ENCODE assay signal across 23 cellular contexts in genomic region chr1:100628631-100629081, GRCh38.
DNase-seq lines count a peak whose midpoint lies in the region; ATAC-seq and TF ChIP-seq lines count a peak whose summit lies in the region.
"Had no signal": no experiment of that assay in that cellular context is flagged by ENCODE, and none has a peak within 500 bp of the region (broad histone marks: within the 10 kb centered on the region; RNA-seq: fewer than 3 reads in every experiment).

No MANE protein-coding gene starts in this region.

- no peak for TF ChIP-seq CTCF in brain microvascular endothelial cell (IDR thresholded peaks at IDR 0.05; ENCODE audit: low read depth, low read length, missing control alignments)
- no peak for TF ChIP-seq CTCF in parathyroid adenoma (IDR thresholded peaks at IDR 0.05)
- no peak for TF ChIP-seq CTCF in upper lobe of right lung (IDR thresholded peaks at IDR 0.05)

- H3K9me3 ChIP-seq in parathyroid adenoma (ENCODE audit: control insufficient read depth, low read length) (no peaks in the 10 kb centered on the region), upper lobe of right lung (no peaks in the 10 kb centered on the region)
- H3K9me3 ChIP-seq: vagina had no signal

- in situ Hi-C loops in brain microvascular endothelial cell (cut with HindIII; ENCODE audit: low pct_ligation_motif_present, low sequenced_read_pairs), result loop anchor here (10.0 kb wide), 1 partner anchor 236 kb away; no protein-coding TSS in a partner anchor

- H3K4me1 ChIP-seq in ACC112 (ENCODE audit: control insufficient read depth, insufficient read depth, low read length, unreplicated experiment), result peaks cover 65% of the 10 kb centered on the region
- H3K4me1 ChIP-seq in parathyroid adenoma, result peaks cover 4% of the 10 kb centered on the region
- peaks cover 11% of the 10 kb centered on the region for H3K4me1 ChIP-seq in upper lobe of right lung
- H3K4me1 ChIP-seq: vagina had no signal

- H3K27ac ChIP-seq in ACC112 (ENCODE audit: low read depth, low read length) (peak overlapping the region; percentile 96), brain microvascular endothelial cell (peak overlapping the region; percentile 82), parathyroid adenoma (peak overlapping the region; percentile 54), upper lobe of right lung (no peak overlapping the region)
- H3K27ac ChIP-seq: vagina had no signal

- H3K79me2 ChIP-seq in ACC112 (ENCODE audit: control insufficient read depth, insufficient read depth, low read length, unreplicated experiment) (no peaks in the 10 kb centered on the region), parathyroid adenoma (no peaks in the 10 kb centered on the region)

- DNase-seq in KG1 (lab: John Stamatoyannopoulos, UW) (peak; percentile 52), brain microvascular endothelial cell (no peak), COLO829 (ENCODE audit: low spot score) (no peak), upper lobe of right lung (no peak), NCI-H510A (lab: John Stamatoyannopoulos, UW) (no peak), H4 (ENCODE audit: low spot score) (no peak)
- DNase-seq: activated CD4-positive, alpha-beta memory T cell treated with anti-CD3 and anti-CD28 coated beads for 36 hours; activated gamma-delta T cell treated with Interleukin-2 at 50 U/mL for 16 hours; activated T-cell treated with anti-CD3 and anti-CD28 coated beads for 4 hours; CD4-positive, alpha-beta T cell; DMS79; effector CD4-positive, alpha-beta T cell; NCI-H1436; NCI-H526; occipital lobe; SIG-M5; T-helper 17 cell had no signal

- intact Hi-C loops in upper lobe of right lung (cut with DNase I), result no loop called here

- ATAC-seq in upper lobe of right lung, result no peak
- ATAC-seq: sciatic nerve, T-helper 17 cell, WTC11 had no signal

- H3K27me3 ChIP-seq in ACC112 (ENCODE audit: insufficient read depth, low read length), result no peaks in the 10 kb centered on the region
- H3K27me3 ChIP-seq in brain microvascular endothelial cell (replicated peaks), result no peaks in the 10 kb centered on the region
- no peaks in the 10 kb centered on the region for H3K27me3 ChIP-seq in parathyroid adenoma (ENCODE audit: control insufficient read depth, insufficient read depth, low read length)
- no peaks in the 10 kb centered on the region for H3K27me3 ChIP-seq in upper lobe of right lung
- H3K27me3 ChIP-seq: vagina had no signal

- no peaks in the 10 kb centered on the region for H3K36me3 ChIP-seq in ACC112 (ENCODE audit: insufficient read depth, low read length)
- H3K36me3 ChIP-seq in brain microvascular endothelial cell (replicated peaks), result no peaks in the 10 kb centered on the region
- no peaks in the 10 kb centered on the region for H3K36me3 ChIP-seq in parathyroid adenoma (ENCODE audit: control insufficient read depth, insufficient read depth, low read length)
- H3K36me3 ChIP-seq in upper lobe of right lung, result no peaks in the 10 kb centered on the region
- H3K36me3 ChIP-seq: vagina had no signal

- H3K4me3 ChIP-seq in ACC112 (ENCODE audit: low read depth, low read length) (0 out of 2 replicates have a peak overlapping the region, but pooled peaks have one; percentile 12), brain microvascular endothelial cell (ENCODE audit: low read depth, low read length) (no peak overlapping the region), parathyroid adenoma (ENCODE audit: low read depth, low read length) (no peak overlapping the region), upper lobe of right lung (no peak overlapping the region)
- H3K4me3 ChIP-seq: lung, vagina had no signal

- H3K9ac ChIP-seq in parathyroid adenoma, result no peak overlapping the region

- H2AFZ ChIP-seq in ACC112 (ENCODE audit: low read length, unreplicated experiment) (peak overlapping the region; percentile 40), parathyroid adenoma (peak overlapping the region; percentile 22)

- no peak overlapping the region for H3K4me2 ChIP-seq in parathyroid adenoma (ENCODE audit: low read length)
